Comparison of ENCODE assay signal across 28 cellular contexts in the genomic region with DNA sequence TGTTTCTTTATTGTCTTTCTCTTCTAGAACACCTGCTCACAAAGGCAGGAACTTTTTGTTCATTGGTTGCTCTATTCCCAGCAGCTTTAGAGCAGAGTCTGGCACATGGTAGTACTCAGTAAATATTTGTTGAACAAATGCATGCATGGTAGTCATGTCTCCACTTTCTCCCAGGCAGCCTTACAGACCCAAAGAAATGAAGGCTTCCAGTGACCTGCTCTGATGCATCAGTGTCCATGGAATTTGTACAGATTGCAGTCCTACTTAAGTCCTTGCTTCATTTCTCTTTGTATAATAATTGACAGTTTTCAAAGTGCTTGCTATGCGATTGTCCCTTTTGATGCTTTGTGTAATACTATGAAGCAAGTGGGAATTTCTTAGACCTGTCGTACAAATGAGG.
A peak's percentile ranks its signal among the peaks of the same experiment; 100 is the strongest.
DNase-seq lines count a peak whose midpoint lies in the region; ATAC-seq, FAIRE-seq and TF ChIP-seq lines count a peak whose summit lies in the region.
"Had no signal": no experiment of that assay in that cellular context is flagged by ENCODE, and none has a peak within 500 bp of the region (broad histone marks: within the 10 kb centered on the region; RNA-seq: fewer than 3 reads in every experiment).

No MANE protein-coding gene starts in this region.

- no peaks in the 10 kb centered on the region for H3K4me1 ChIP-seq in keratinocyte (ENCODE audit: control insufficient read depth, extremely low read depth, insufficient read depth, low read length)
- H3K4me1 ChIP-seq: foreskin keratinocyte, spleen had no signal

- no peak overlapping the region for H3K4me2 ChIP-seq in keratinocyte (ENCODE audit: control insufficient read depth, extremely low read depth, insufficient read depth, low read depth, low read length)
- H3K4me2 ChIP-seq: SK-N-SH had no signal

- no peaks in the 10 kb centered on the region for H3K9me3 ChIP-seq in keratinocyte (ENCODE audit: control insufficient read depth, low read depth, low read length)
- H3K9me3 ChIP-seq: SK-N-SH, spleen had no signal

- no peaks in the 10 kb centered on the region for H4K20me1 ChIP-seq in keratinocyte (ENCODE audit: control insufficient read depth, extremely low read depth, insufficient read depth, low read length)

- no peaks in the 10 kb centered on the region for H3K79me2 ChIP-seq in keratinocyte (ENCODE audit: control insufficient read depth, insufficient read depth, low read length)

- no peak for TF ChIP-seq CTCF in keratinocyte (optimal IDR thresholded peaks at IDR 0.05 in 1 of 3, IDR thresholded peaks at IDR 0.05 in 1 of 3, conservative IDR thresholded peaks at IDR 0.05 in 1 of 3; ENCODE audit: extremely low read depth in 1 of 3, insufficient read depth in 2 of 3, low read length in 3 of 3)

- no peak overlapping the region for H3K27ac ChIP-seq in keratinocyte (ENCODE audit: control insufficient read depth, insufficient read depth, low read length)
- H3K27ac ChIP-seq: 22Rv1, foreskin keratinocyte, spleen had no signal

- H3K9ac ChIP-seq in keratinocyte (ENCODE audit: control insufficient read depth, extremely low read depth, insufficient read depth, low read length): no peak overlapping the region
- H3K9ac ChIP-seq: SK-N-SH had no signal

- H2AFZ ChIP-seq in keratinocyte (ENCODE audit: control insufficient read depth, low read length): no peak overlapping the region

- H3K9me1 ChIP-seq in keratinocyte (ENCODE audit: control insufficient read depth, extremely low read depth, insufficient read depth, low read length): no peaks in the 10 kb centered on the region

- H3K36me3 ChIP-seq in keratinocyte (ENCODE audit: control insufficient read depth in 2 of 2, extremely low read depth in 1 of 2, insufficient read depth in 2 of 2, low read length in 2 of 2): peaks cover 0 to 3% of the 10 kb centered on the region in 2 experiments

- dilution Hi-C loops in keratinocyte (cut with MboI; ENCODE audit: extremely low pct_ligation_motif_present, low sequenced_read_pairs): no loop called here

- no peak overlapping the region for H3K4me3 ChIP-seq in keratinocyte (ENCODE audit: control insufficient read depth in 2 of 3, extremely low read depth in 1 of 3, insufficient read depth in 2 of 3, low read depth in 1 of 3, low read length in 3 of 3)
- H3K4me3 ChIP-seq: spleen had no signal

- ATAC-seq in GM19035 (IDR thresholded peaks at IDR 0.05; ENCODE audit: unreplicated experiment): no peak
- ATAC-seq: foreskin keratinocyte; stimulated activated naive CD8-positive, alpha-beta T cell treated with anti-CD3 and anti-CD28 coated beads, Interleukin-15, Interleukin-2, amounts not matched to agents 100 U/mL and 50 U/mL, for 24 hours; WTC11 had no signal

- no peaks in the 10 kb centered on the region for H3K27me3 ChIP-seq in keratinocyte (ENCODE audit: control insufficient read depth, extremely low read depth, insufficient read depth, low read length)
- H3K27me3 ChIP-seq: foreskin keratinocyte, spleen had no signal

- DNase-seq in NCI-H1105 (lab: John Stamatoyannopoulos, UW): peak; percentile 24
- no peak for DNase-seq in NCI-H1105 treated with DMSO at 0.1 percent for 48 hours (lab: John Stamatoyannopoulos, UW)
- DNase-seq in NCI-H2196 (lab: John Stamatoyannopoulos, UW; ENCODE audit: unreplicated experiment): peak; percentile 13
- DNase-seq in keratinocyte (ENCODE audit: low read depth, low spot score): no peak
- peak; percentile 91 for DNase-seq in renal cortical epithelial cell (ENCODE audit: low read depth)
- DNase-seq in NCI-H226: no peak
- no peak for DNase-seq in NCI-H524 treated with DMSO at 0.1 percent for 48 hours (lab: John Stamatoyannopoulos, UW)
- DNase-seq: activated CD4-positive, alpha-beta T cell treated with anti-CD3 and anti-CD28 coated beads, Interleukin-2, amount 50 U/mL, for 48 hours; activated CD8-positive, alpha-beta memory T cell treated with anti-CD3 and anti-CD28 coated beads, Interleukin-2, amount 50 U/mL, for 48 hours; activated naive CD8-positive, alpha-beta T cell treated with anti-CD3 and anti-CD28 coated beads for 36 hours; CD8-positive, alpha-beta memory T cell; effector CD8-positive, alpha-beta T cell; foreskin keratinocyte; immature natural killer cell; Kasumi-1; mesenchymal stem cell; naive B cell; NCI-H1092; retina; SK-N-SH; spleen; stimulated activated CD4-positive, alpha-beta T cell treated with anti-CD3 and anti-CD28 coated beads, Interleukin-4, amount 100 ng/mL, for 4 hours; stimulated activated naive CD8-positive, alpha-beta T cell treated with anti-CD3 and anti-CD28 coated beads, Interleukin-15, Interleukin-2, amounts not matched to agents 100 U/mL and 50 U/mL, for 24 hours had no signal

- peak; percentile 43 for FAIRE-seq in keratinocyte (lab: Jason Lieb, UNC)
- FAIRE-seq: GM12891, GM19239 had no signal

Comparison
In these comparisons a context has a peak if more than half of its experiments do, and no peak if none do; other contexts are left out.
1. DNase-seq: peak in NCI-H1105 (single experiment), NCI-H2196 (single experiment) and renal cortical epithelial cell (single experiment); none in NCI-H1105 treated with DMSO at 0.1 percent for 48 hours (single experiment), keratinocyte (single experiment), NCI-H226 (single experiment) and NCI-H524 treated with DMSO at 0.1 percent for 48 hours (single experiment).